ENCODE assay signal across 24 cellular contexts in genomic region chr4:126468144-126468543, GRCh38.
"Had no signal": no experiment of that assay in that cellular context is flagged by ENCODE, and none has a peak within 500 bp of the region (broad histone marks: within the 10 kb centered on the region; RNA-seq: fewer than 3 reads in every experiment).

No MANE protein-coding gene starts in this region.

- DNase-seq: natural killer cell; nucleus accumbens; ovary; posterior cingulate gyrus; psoas muscle; right cardiac atrium; right lobe of liver; sigmoid colon; small intestine; stimulated activated CD4-positive, alpha-beta T cell treated with anti-CD3 and anti-CD28 coated beads, Interleukin-15, amount 100 ng/mL, for 24 hours; stimulated activated CD4-positive, alpha-beta T cell treated with anti-CD3 and anti-CD28 coated beads, Interleukin-2, amount 100 ng/mL, for 24 hours; stimulated activated CD4-positive, alpha-beta T cell treated with anti-CD3 and anti-CD28 coated beads, Interleukin-2, amount 100 ng/mL, for 48 hours; stimulated activated CD4-positive, alpha-beta T cell treated with anti-CD3 and anti-CD28 coated beads, Interleukin-4, amount 100 ng/mL, for 24 hours; stimulated activated naive B cell treated with anti-CD40 and anti-IgM and Interleukin-4, amounts not matched to agents 10 μg/mL and 1 μg/mL and 100 μg/mL, for 72 hours; stimulated activated naive CD4-positive, alpha-beta T cell treated with Interleukin-2 at 50 U/mL for 16 hours; stomach; thyroid gland; trophoblast cell; upper lobe of left lung had no signal

- H3K9ac ChIP-seq: parathyroid adenoma had no signal

- H3K27ac ChIP-seq: neutrophil, ovary, parathyroid adenoma, psoas muscle, right lobe of liver, sigmoid colon, stomach, thoracic aorta, thyroid gland, tibial nerve, upper lobe of left lung, vagina had no signal

- H3K36me3 ChIP-seq: neutrophil, ovary, right lobe of liver, sigmoid colon, stomach, thoracic aorta, thyroid gland, tibial nerve, upper lobe of left lung, vagina had no signal

- H3K9me3 ChIP-seq: neutrophil, ovary, psoas muscle, right lobe of liver, stomach, thoracic aorta, thyroid gland, tibial nerve, upper lobe of left lung, vagina had no signal

- H3K4me3 ChIP-seq: ovary, psoas muscle, right lobe of liver, sigmoid colon, stomach, thoracic aorta, thyroid gland, tibial nerve, upper lobe of left lung, vagina had no signal
